Comparison of ENCODE assay signal across 21 cellular contexts in the genomic region with DNA sequence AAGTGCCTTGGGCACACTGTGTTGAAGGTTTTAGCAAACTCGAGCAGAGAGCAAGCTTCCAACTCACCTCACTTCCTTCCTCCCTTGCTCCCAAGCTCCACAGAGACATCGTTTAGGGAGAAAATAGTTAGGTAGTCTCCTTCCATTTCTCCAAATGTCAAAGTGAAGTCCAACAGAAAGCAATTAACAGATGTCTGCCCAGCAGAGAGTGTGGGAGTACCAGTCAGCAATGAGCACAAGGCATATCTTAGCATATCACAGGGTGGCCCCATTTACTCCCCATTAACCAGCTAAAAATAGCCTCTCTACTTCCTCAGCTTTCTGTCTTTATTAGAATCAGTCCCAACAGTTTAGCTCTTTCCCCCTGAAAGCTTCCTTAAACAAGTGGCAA.
DNase-seq lines count a peak whose midpoint lies in the region; ATAC-seq and TF ChIP-seq lines count a peak whose summit lies in the region.
"Had no signal": no experiment of that assay in that cellular context is flagged by ENCODE, and none has a peak within 500 bp of the region (broad histone marks: within the 10 kb centered on the region; RNA-seq: fewer than 3 reads in every experiment).

No MANE protein-coding gene starts in this region.

- H3K9me3 ChIP-seq in cardiac muscle cell (ENCODE audit: low read depth) (no peaks in the 10 kb centered on the region), heart right ventricle (no peaks in the 10 kb centered on the region)
- H3K9me3 ChIP-seq: HAP-1, neutrophil had no signal

- H3K27me3 ChIP-seq in cardiac muscle cell (no peaks in the 10 kb centered on the region), heart right ventricle (peaks cover 0 to 19% (median 0%) of the 10 kb centered on the region in 7 donors)
- H3K27me3 ChIP-seq: neutrophil had no signal

- no peaks in the 10 kb centered on the region for H3K36me3 ChIP-seq in cardiac muscle cell
- H3K36me3 ChIP-seq in heart right ventricle = no peaks in the 10 kb centered on the region
- H3K36me3 ChIP-seq: HAP-1, neutrophil had no signal

- intact Hi-C loops in heart right ventricle (cut with DNase I) = loop anchor here in 2 of 10 donors (5.0 kb wide), 2 partner anchors 37 to 42 kb away; no protein-coding TSS in a partner anchor

- TF ChIP-seq CTCF in cardiac muscle cell (IDR thresholded peaks at IDR 0.05; ENCODE audit: low read depth, low read length) (no peak), heart right ventricle (IDR thresholded peaks at IDR 0.05) (no peak), endothelial cell (IDR thresholded peaks at IDR 0.05; ENCODE audit: unreplicated experiment) (no peak)

- H3K4me3 ChIP-seq in cardiac muscle cell (no peak overlapping the region), heart right ventricle (no peak overlapping the region)
- H3K4me3 ChIP-seq: HAP-1 had no signal

- H3K27ac Mint-ChIP-seq in endothelial cell (ENCODE audit: unreplicated experiment) = no peak overlapping the region
- H3K27ac Mint-ChIP-seq: activated B cell treated with CpG ODN at 0.5 μM for 24 hours; activated CD8-positive, alpha-beta T cell treated with anti-CD3 and anti-CD28 coated beads for 36 hours; activated naive CD4-positive, alpha-beta T cell treated with anti-CD3 and anti-CD28 coated beads for 36 hours; activated T-cell treated with anti-CD3 and anti-CD28 coated beads, Interleukin-2, amount 50 U/mL, for 24 hours; stimulated activated naive CD8-positive, alpha-beta T cell treated with anti-CD3 and anti-CD28 coated beads, Interleukin-15, Interleukin-2, amounts not matched to agents 100 ng/mL and 50 ng/mL, for 24 hours; T-helper 1 cell treated with Interleukin-12 subunit alpha and Interleukin-12 subunit beta and Interleukin-4 antibody, amounts not matched to agents 30 μg/mL and 1 μg/mL, for 36 hours; type B pancreatic cell had no signal

- DNase-seq in cardiac muscle cell (ENCODE audit: low read depth in 1 of 2, low spot score in 1 of 2) (peak in 1 of 2 donors; percentile 56), heart right ventricle (no peak), islet precursor cell (peak; percentile 62), Kasumi-1 (lab: John Stamatoyannopoulos, UW) (no peak), SIG-M5 (lab: John Stamatoyannopoulos, UW) (no peak), endothelial cell (ENCODE audit: low spot score) (no peak)
- DNase-seq: activated B cell treated with CpG ODN at 0.5 μM for 24 hours; activated T-cell treated with anti-CD3 and anti-CD28 coated beads, Interleukin-2, amount 50 U/mL, for 24 hours; aorta; right cardiac atrium had no signal

- H3K4me1 ChIP-seq in cardiac muscle cell (ENCODE audit: low read depth) (peaks cover 21% of the 10 kb centered on the region), heart right ventricle (no peaks in the 10 kb centered on the region)
- H3K4me1 ChIP-seq: HAP-1 had no signal

- H3K27me3 Mint-ChIP-seq in endothelial cell (ENCODE audit: unreplicated experiment) = no peaks in the 10 kb centered on the region
- H3K27me3 Mint-ChIP-seq: activated B cell treated with CpG ODN at 0.5 μM for 24 hours; stimulated activated naive CD8-positive, alpha-beta T cell treated with anti-CD3 and anti-CD28 coated beads, Interleukin-15, Interleukin-2, amounts not matched to agents 100 ng/mL and 50 ng/mL, for 24 hours; type B pancreatic cell had no signal

- H3K27ac ChIP-seq in cardiac muscle cell = peak overlapping the region; percentile 83
- no peak overlapping the region for H3K27ac ChIP-seq in heart right ventricle
- H3K27ac ChIP-seq: HL-60, neutrophil had no signal

- no peaks in the 10 kb centered on the region for H3K36me3 Mint-ChIP-seq in endothelial cell (ENCODE audit: low read depth, unreplicated experiment)
- H3K36me3 Mint-ChIP-seq: type B pancreatic cell had no signal

- no peaks in the 10 kb centered on the region for H3K9me3 Mint-ChIP-seq in endothelial cell (ENCODE audit: unreplicated experiment)
- H3K9me3 Mint-ChIP-seq: activated B cell treated with CpG ODN at 0.5 μM for 24 hours; activated CD8-positive, alpha-beta T cell treated with anti-CD3 and anti-CD28 coated beads for 36 hours; activated naive CD4-positive, alpha-beta T cell treated with anti-CD3 and anti-CD28 coated beads for 36 hours; stimulated activated naive CD8-positive, alpha-beta T cell treated with anti-CD3 and anti-CD28 coated beads, Interleukin-15, Interleukin-2, amounts not matched to agents 100 ng/mL and 50 ng/mL, for 24 hours; type B pancreatic cell had no signal

- ATAC-seq in heart right ventricle (no peak), SK-N-SH treated with all-trans-retinoic acid at 6 μM for 48 hours (peak; percentile 90), HG03342 (IDR thresholded peaks at IDR 0.05; ENCODE audit: unreplicated experiment) (no peak)
- ATAC-seq: Right ventricle myocardium inferior had no signal

- no peak overlapping the region for H3K4me3 Mint-ChIP-seq in endothelial cell (ENCODE audit: unreplicated experiment)
- H3K4me3 Mint-ChIP-seq: activated B cell treated with CpG ODN at 0.5 μM for 24 hours; activated CD8-positive, alpha-beta T cell treated with anti-CD3 and anti-CD28 coated beads for 36 hours; activated naive CD4-positive, alpha-beta T cell treated with anti-CD3 and anti-CD28 coated beads for 36 hours; activated T-cell treated with anti-CD3 and anti-CD28 coated beads, Interleukin-2, amount 50 U/mL, for 24 hours; stimulated activated naive CD8-positive, alpha-beta T cell treated with anti-CD3 and anti-CD28 coated beads, Interleukin-15, Interleukin-2, amounts not matched to agents 100 ng/mL and 50 ng/mL, for 24 hours; T-helper 1 cell treated with Interleukin-12 subunit alpha and Interleukin-12 subunit beta and Interleukin-4 antibody, amounts not matched to agents 30 μg/mL and 1 μg/mL, for 36 hours; type B pancreatic cell had no signal

- 5 to 12% methylated on average over 2 of the region's 2 CpGs for WGBS in heart right ventricle, 2 donors

- H3K4me1 Mint-ChIP-seq in endothelial cell (ENCODE audit: unreplicated experiment) = no peaks in the 10 kb centered on the region
- H3K4me1 Mint-ChIP-seq: activated B cell treated with CpG ODN at 0.5 μM for 24 hours had no signal

TF ChIP-seq in SK-N-SH treated with all-trans-retinoic acid at 6 μM for 48 hours, 23 proteins besides CTCF, POLR2A, EP300 and RAD21:
- TF ChIP-seq TOX (CRISPR knock-in tag; IDR thresholded peaks at IDR 0.05; ENCODE audit: borderline replicate concordance) = peak; percentile 39; the same call in 1 of the 2 replicates
- TF ChIP-seq, protein P1, sequence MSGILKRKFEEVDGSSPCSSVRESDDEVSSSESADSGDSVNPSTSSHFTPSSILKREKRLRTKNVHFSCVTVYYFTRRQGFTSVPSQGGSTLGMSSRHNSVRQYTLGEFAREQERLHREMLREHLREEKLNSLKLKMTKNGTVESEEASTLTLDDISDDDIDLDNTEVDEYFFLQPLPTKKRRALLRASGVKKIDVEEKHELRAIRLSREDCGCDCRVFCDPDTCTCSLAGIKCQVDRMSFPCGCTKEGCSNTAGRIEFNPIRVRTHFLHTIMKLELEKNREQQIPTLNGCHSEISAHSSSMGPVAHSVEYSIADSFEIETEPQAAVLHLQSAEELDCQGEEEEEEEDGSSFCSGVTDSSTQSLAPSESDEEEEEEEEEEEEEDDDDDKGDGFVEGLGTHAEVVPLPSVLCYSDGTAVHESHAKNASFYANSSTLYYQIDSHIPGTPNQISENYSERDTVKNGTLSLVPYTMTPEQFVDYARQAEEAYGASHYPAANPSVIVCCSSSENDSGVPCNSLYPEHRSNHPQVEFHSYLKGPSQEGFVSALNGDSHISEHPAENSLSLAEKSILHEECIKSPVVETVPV (CRISPR knock-in tag; IDR thresholded peaks at IDR 0.05) = no peak
